In the genomic region with DNA sequence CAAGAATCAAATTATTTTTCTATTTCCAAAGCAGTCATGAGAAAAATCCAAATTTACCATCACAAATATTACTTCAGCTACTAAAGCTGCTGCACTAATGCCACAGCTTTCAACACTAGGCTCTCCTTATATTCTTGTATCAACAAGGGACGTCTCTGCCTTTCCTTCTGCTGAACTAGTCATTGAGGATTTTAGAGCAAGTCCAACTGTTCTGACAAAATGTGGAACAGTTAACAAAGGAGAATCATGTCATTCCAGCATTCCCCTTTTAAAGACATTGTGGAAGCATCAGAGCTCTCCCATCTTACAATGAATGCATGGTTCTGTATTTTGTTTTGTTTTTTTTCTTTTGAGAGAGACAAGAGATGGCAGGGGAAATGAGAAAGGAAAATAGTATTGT, we compare ENCODE assay signal across 1 cellular context.
TF ChIP-seq lines count a peak whose summit lies in the region.

No MANE protein-coding gene starts in this region.

TF ChIP-seq in neural cell, 6 proteins besides CTCF, POLR2A, EP300 and RAD21 (continued from another document):
- TF ChIP-seq, protein P1, sequence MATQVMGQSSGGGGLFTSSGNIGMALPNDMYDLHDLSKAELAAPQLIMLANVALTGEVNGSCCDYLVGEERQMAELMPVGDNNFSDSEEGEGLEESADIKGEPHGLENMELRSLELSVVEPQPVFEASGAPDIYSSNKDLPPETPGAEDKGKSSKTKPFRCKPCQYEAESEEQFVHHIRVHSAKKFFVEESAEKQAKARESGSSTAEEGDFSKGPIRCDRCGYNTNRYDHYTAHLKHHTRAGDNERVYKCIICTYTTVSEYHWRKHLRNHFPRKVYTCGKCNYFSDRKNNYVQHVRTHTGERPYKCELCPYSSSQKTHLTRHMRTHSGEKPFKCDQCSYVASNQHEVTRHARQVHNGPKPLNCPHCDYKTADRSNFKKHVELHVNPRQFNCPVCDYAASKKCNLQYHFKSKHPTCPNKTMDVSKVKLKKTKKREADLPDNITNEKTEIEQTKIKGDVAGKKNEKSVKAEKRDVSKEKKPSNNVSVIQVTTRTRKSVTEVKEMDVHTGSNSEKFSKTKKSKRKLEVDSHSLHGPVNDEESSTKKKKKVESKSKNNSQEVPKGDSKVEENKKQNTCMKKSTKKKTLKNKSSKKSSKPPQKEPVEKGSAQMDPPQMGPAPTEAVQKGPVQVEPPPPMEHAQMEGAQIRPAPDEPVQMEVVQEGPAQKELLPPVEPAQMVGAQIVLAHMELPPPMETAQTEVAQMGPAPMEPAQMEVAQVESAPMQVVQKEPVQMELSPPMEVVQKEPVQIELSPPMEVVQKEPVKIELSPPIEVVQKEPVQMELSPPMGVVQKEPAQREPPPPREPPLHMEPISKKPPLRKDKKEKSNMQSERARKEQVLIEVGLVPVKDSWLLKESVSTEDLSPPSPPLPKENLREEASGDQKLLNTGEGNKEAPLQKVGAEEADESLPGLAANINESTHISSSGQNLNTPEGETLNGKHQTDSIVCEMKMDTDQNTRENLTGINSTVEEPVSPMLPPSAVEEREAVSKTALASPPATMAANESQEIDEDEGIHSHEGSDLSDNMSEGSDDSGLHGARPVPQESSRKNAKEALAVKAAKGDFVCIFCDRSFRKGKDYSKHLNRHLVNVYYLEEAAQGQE (IDR thresholded peaks at IDR 0.05; ENCODE audit: borderline replicate concordance) = no peak
- TF ChIP-seq POLR2AphosphoS5 (IDR thresholded peaks at IDR 0.05) = no peak
